Comparison of ENCODE assay signal across 8 cellular contexts in the genomic region with DNA sequence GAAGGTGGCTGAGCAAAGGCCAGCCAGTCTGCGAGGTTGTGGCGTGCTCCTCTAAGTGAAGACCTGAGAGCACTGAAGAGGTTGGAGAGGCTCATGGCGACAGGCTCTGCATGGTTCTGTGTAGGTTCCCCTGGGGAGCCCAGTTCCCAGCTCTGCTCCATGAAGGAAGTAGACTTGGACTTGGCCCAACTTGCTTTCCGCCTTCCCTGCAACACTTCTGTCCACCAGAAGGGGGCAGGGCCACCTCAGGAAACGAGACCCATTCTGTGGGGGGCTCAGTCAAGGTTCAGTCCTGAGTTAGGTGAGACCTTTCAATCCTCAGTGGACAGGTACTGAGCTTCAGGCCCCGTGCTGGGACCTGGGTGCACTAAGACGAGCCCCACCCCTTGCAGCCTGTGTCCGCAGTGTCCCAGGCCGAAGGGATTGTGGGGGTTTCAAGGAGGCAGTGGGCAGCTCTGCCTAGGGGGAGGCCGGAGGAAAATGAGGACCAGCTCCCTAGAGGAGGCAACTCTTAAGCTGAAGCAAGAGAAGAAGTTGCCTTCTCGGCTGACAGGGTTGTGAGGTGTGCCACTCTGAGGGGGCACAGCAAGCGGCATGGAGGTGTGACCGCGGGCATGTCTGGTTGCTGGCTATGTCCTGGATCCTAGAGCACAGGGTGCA. TPM values are rescaled to one million over a fixed set of nuclear protein-coding genes. Genes with fewer than 3 reads are reported as not detected.
DNase-seq lines count a peak whose midpoint lies in the region; ATAC-seq and TF ChIP-seq lines count a peak whose summit lies in the region.

No MANE protein-coding gene starts in this region.

- no peak overlapping the region for H3K27ac ChIP-seq in neuronal stem cell (replicated peaks; ENCODE audit: low read length)

- peaks cover 0 to 4% of the 10 kb centered on the region in 2 donors for H3K4me1 ChIP-seq in neuronal stem cell (ENCODE audit: control insufficient read depth in 2 of 2, insufficient read depth in 1 of 2, low read depth in 1 of 2, low read length in 2 of 2)

- H3K9ac ChIP-seq in neuronal stem cell (ENCODE audit: low read depth, low read length, poor library complexity), result no peak overlapping the region

- H2AFZ ChIP-seq in neuronal stem cell (ENCODE audit: low read length), result no peak overlapping the region

- DNase-seq in NOMO-1 treated with DMSO at 0.1 percent for 48 hours (lab: John Stamatoyannopoulos, UW; ENCODE audit: unreplicated experiment), result peak; percentile 28
- DNase-seq in NOMO-1 treated with dmso at 0.1 percent for 144 hours (lab: John Stamatoyannopoulos, UW; ENCODE audit: unreplicated experiment), result no peak
- DNase-seq in M059J (ENCODE audit: low read depth), result peak; percentile 20
- DNase-seq in activated CD8-positive, alpha-beta memory T cell treated with anti-CD3 and anti-CD28 coated beads, Interleukin-2, amount 50 U/mL, for 24 hours (ENCODE audit: extremely low read depth), result peak; percentile 27
- peak; percentile 58 for DNase-seq in fibroblast of pulmonary artery (ENCODE audit: low read depth)
- peak; percentile 49 for DNase-seq in neuronal stem cell (ENCODE audit: low spot score)

- H2BK12ac ChIP-seq in neuronal stem cell (ENCODE audit: low read length), result no peak overlapping the region

- ATAC-seq in GM18858 (IDR thresholded peaks at IDR 0.05; ENCODE audit: unreplicated experiment) (no peak), HG03196 (IDR thresholded peaks at IDR 0.05; ENCODE audit: unreplicated experiment) (no peak)

- peak; percentile 90 for TF ChIP-seq CTCF in fibroblast of pulmonary artery (IDR thresholded peaks at IDR 0.05; ENCODE audit: low read length, missing control alignments)

- H4K91ac ChIP-seq in neuronal stem cell (ENCODE audit: low read depth, low read length, poor library complexity), result no peak overlapping the region

- H3K4me2 ChIP-seq in neuronal stem cell (ENCODE audit: insufficient read depth, low read length, poor library complexity, severe bottlenecking), result no peak overlapping the region

- no peak overlapping the region for H2BK120ac ChIP-seq in neuronal stem cell (ENCODE audit: low read depth, low read length)

- H3K27me3 ChIP-seq in neuronal stem cell (ENCODE audit: control insufficient read depth in 3 of 3, insufficient read depth in 3 of 3, low read depth in 1 of 3, low read length in 3 of 3), result peaks cover 0 to 63% (median 0%) of the 10 kb centered on the region in 3 experiments

- no peak overlapping the region for H3K23ac ChIP-seq in neuronal stem cell (ENCODE audit: low read depth, low read length, poor library complexity)

- WGBS in neuronal stem cell (ENCODE audit: extremely low coverage in 2 of 2, insufficient read length in 2 of 2, insufficient replicate concordance in 1 of 2), 2 donors, result no CpG with 5 or more reads among the region's 14 CpGs

- no peaks in the 10 kb centered on the region for H3K79me1 ChIP-seq in neuronal stem cell (ENCODE audit: low read depth, low read length)

- H3K18ac ChIP-seq in neuronal stem cell (ENCODE audit: low read length), result no peak overlapping the region

- no peak overlapping the region for H4K8ac ChIP-seq in neuronal stem cell (ENCODE audit: low read depth, low read length)

- H3K9me3 ChIP-seq in neuronal stem cell (replicated peaks in 1 of 2; ENCODE audit: control insufficient read depth in 2 of 2, insufficient read depth in 1 of 2, low read depth in 1 of 2, low read length in 2 of 2), result no peaks in the 10 kb centered on the region

- no peaks in the 10 kb centered on the region for H3K36me3 ChIP-seq in neuronal stem cell (replicated peaks in 1 of 2; ENCODE audit: control insufficient read depth in 2 of 2, insufficient read depth in 2 of 2, low read length in 2 of 2)

- H2BK5ac ChIP-seq in neuronal stem cell (ENCODE audit: low read length), result no peak overlapping the region

- H2AK5ac ChIP-seq in neuronal stem cell (ENCODE audit: low read depth, low read length), result no peak overlapping the region

- H3K4ac ChIP-seq in neuronal stem cell (ENCODE audit: low read length), result no peak overlapping the region

- H3K4me3 ChIP-seq in fibroblast of pulmonary artery (replicated peaks; ENCODE audit: low read depth, low read length) (no peak overlapping the region), neuronal stem cell (ENCODE audit: low read length in 2 of 2) (peak overlapping the region in 1 of 2 donors; percentile 32)

- H3K14ac ChIP-seq in neuronal stem cell (ENCODE audit: low read length), result no peak overlapping the region

- H2BK15ac ChIP-seq in neuronal stem cell (ENCODE audit: low read length), result no peak overlapping the region

RNA-seq across cellular contexts. Expression of a gene that starts 15.0 kb away (rescaled TPM):
- total RNA-seq in M059J (2014; rRNA removed; shearing (Covaris generic)), result 34.3 and 36.3 TPM in 2 replicates
- polyA plus RNA-seq in neuronal stem cell (2013, experiment 1 of 2), result 71.7 TPM
- 72.0 TPM for polyA plus RNA-seq in neuronal stem cell (2013, experiment 2 of 2)
